ENCODE assay signal across 1 cellular context in genomic region chr3:57956119-57956832, GRCh38.
TF ChIP-seq lines count a peak whose summit lies in the region.

No MANE protein-coding gene starts in this region.

TF ChIP-seq in K562, 482 proteins besides CTCF, POLR2A, EP300 and RAD21 (continued from another document):
- TF ChIP-seq ATF6 (CRISPR knock-in tag; IDR thresholded peaks at IDR 0.05) (no peak), RERE (CRISPR knock-in tag; IDR thresholded peaks at IDR 0.05; ENCODE audit: borderline replicate concordance) (no peak), NR1H2 (CRISPR knock-in tag; IDR thresholded peaks at IDR 0.05) (no peak), ZNF224 (CRISPR knock-in tag; IDR thresholded peaks at IDR 0.05) (no peak), RBM39 (optimal IDR thresholded peaks at IDR 0.05; ENCODE audit: low read depth, low read length) (no peak), CEBPG (CRISPR knock-in tag; IDR thresholded peaks at IDR 0.05) (no peak), CEBPG (tag; conservative IDR thresholded peaks at IDR 0.05 in 1 of 2, IDR thresholded peaks at IDR 0.05 in 1 of 2) (peak in 1 of 2 experiments; percentile 54; a peak in 2 of 4 replicates), FOXK2 (conservative IDR thresholded peaks at IDR 0.05 in 1 of 2, IDR thresholded peaks at IDR 0.05 in 1 of 2; ENCODE audit: low read depth in 2 of 2) (0 out of 4 replicates have a peak, but pooled peaks of 1 of the 2 experiments have one; percentile 22), SAFB2 (IDR thresholded peaks at IDR 0.05; ENCODE audit: borderline replicate concordance, low read depth, low read length, severe bottlenecking) (no peak), KAT2B (IDR thresholded peaks at IDR 0.05; ENCODE audit: low read depth, low read length) (no peak), HDAC8 (tag; IDR thresholded peaks at IDR 0.05) (no peak), ETV1 (tag; conservative IDR thresholded peaks at IDR 0.05; ENCODE audit: low read depth) (no peak), ZNF77 (CRISPR knock-in tag; IDR thresholded peaks at IDR 0.05) (no peak), CREB3L1 (IDR thresholded peaks at IDR 0.05; ENCODE audit: borderline replicate concordance, low read depth) (no peak), CCNT2 (IDR thresholded peaks at IDR 0.05; ENCODE audit: borderline replicate concordance, extremely low read depth, insufficient read length, low read depth, low read length) (no peak), CHD4 (IDR thresholded peaks at IDR 0.05; ENCODE audit: insufficient read depth, insufficient replicate concordance, low read depth, low read length, poor library complexity, severe bottlenecking) (no peak), SFPQ (IDR thresholded peaks at IDR 0.05; ENCODE audit: low read depth, low read length) (no peak), LCOR (CRISPR knock-in tag; IDR thresholded peaks at IDR 0.05) (no peak)
